In genomic region chr12:114444422-114445279, GRCh38 we compare ENCODE assay signal across 1 cellular context.
TF ChIP-seq lines count a peak whose summit lies in the region.

No MANE protein-coding gene starts in this region.

TF ChIP-seq in IMR-90, 13 proteins besides CTCF, POLR2A, EP300 and RAD21 (continued from another document):
- TF ChIP-seq NFE2L2 (IDR thresholded peaks at IDR 0.05; ENCODE audit: low read depth, low read length) (no peak), USF2 (IDR thresholded peaks at IDR 0.05; ENCODE audit: low read depth, low read length) (no peak), MXI1 (IDR thresholded peaks at IDR 0.05; ENCODE audit: borderline replicate concordance, low read depth, low read length) (no peak), CHD1 (IDR thresholded peaks at IDR 0.05; ENCODE audit: low read depth, low read length) (no peak), FOS (IDR thresholded peaks at IDR 0.05; ENCODE audit: low read depth, low read length) (no peak), RCOR1 (IDR thresholded peaks at IDR 0.05; ENCODE audit: insufficient replicate concordance, low read length) (no peak), CEBPB (IDR thresholded peaks at IDR 0.05; ENCODE audit: low read depth, low read length) (no peak)
